10 cellular contexts compared by ENCODE assay signal in genomic region chr16:85781685-85782370, GRCh38. TPM values are rescaled to one million over a fixed set of nuclear protein-coding genes. Genes with fewer than 3 reads are reported as not detected.
DNase-seq lines count a peak whose midpoint lies in the region; ATAC-seq and TF ChIP-seq lines count a peak whose summit lies in the region.
"Had no signal": no experiment of that assay in that cellular context is flagged by ENCODE, and none has a peak within 500 bp of the region (broad histone marks: within the 10 kb centered on the region; RNA-seq: fewer than 3 reads in every experiment).

No MANE protein-coding gene starts in this region.

- H3K9me3 ChIP-seq in T-helper 17 cell (ENCODE audit: control insufficient read depth, low read length, poor library complexity, severe bottlenecking): no peaks in the 10 kb centered on the region
- H3K9me3 ChIP-seq in left ventricle myocardium inferior (replicated peaks): no peaks in the 10 kb centered on the region
- H3K9me3 ChIP-seq in esophagus squamous epithelium: no peaks in the 10 kb centered on the region

- H3K4me1 ChIP-seq in left ventricle myocardium inferior (peaks cover 11% of the 10 kb centered on the region), rectal smooth muscle tissue (ENCODE audit: control insufficient read depth, insufficient read depth, low read length) (peaks cover 12% of the 10 kb centered on the region), esophagus squamous epithelium (peaks cover 0 to 33% (median 12%) of the 10 kb centered on the region in 3 donors)

- no peaks in the 10 kb centered on the region for H3K27me3 Mint-ChIP-seq in T-helper 17 cell

- intact Hi-C loops in left ventricle myocardium inferior (cut with micrococcal nuclease): no loop called here
- intact Hi-C loops in esophagus squamous epithelium (cut with DNase I): no loop called here
- intact Hi-C loops in lower leg skin (cut with DNase I; ENCODE audit: low total_unique reads): no loop called here

- no peak overlapping the region for H3K9ac ChIP-seq in rectal smooth muscle tissue (ENCODE audit: low read length)

- no peak overlapping the region for H3K4me3 ChIP-seq in left ventricle myocardium inferior
- H3K4me3 ChIP-seq in rectal smooth muscle tissue (ENCODE audit: low read length): no peak overlapping the region
- H3K4me3 ChIP-seq in esophagus squamous epithelium: no peak overlapping the region
- H3K4me3 ChIP-seq in lower leg skin (ENCODE audit: low read depth, poor library complexity, severe bottlenecking): no peak overlapping the region

- peaks cover 70% of the 10 kb centered on the region for H3K36me3 ChIP-seq in left ventricle myocardium inferior
- H3K36me3 ChIP-seq in rectal smooth muscle tissue (ENCODE audit: control insufficient read depth, insufficient read depth, low read length): peaks cover 29% of the 10 kb centered on the region
- peaks cover 0 to 85% (median 16%) of the 10 kb centered on the region in 3 donors for H3K36me3 ChIP-seq in esophagus squamous epithelium

- peak overlapping the region; percentile 72 for H3K4me3 Mint-ChIP-seq in T-helper 17 cell

- TF ChIP-seq POLR2A in esophagus squamous epithelium (IDR thresholded peaks at IDR 0.05) (no peak), lower leg skin (IDR thresholded peaks at IDR 0.05) (no peak)

- 45 to 83% methylated on average over 12 to 14 of the region's 16 CpGs for WGBS in esophagus squamous epithelium, 2 donors
- 70 to 71% methylated on average over 16 of the region's 16 CpGs for WGBS in lower leg skin, 2 donors

- peak overlapping the region; percentile 84 for H3K27ac Mint-ChIP-seq in T-helper 17 cell

- H3K27ac ChIP-seq in left ventricle myocardium inferior (replicated peaks) (no peak overlapping the region), rectal smooth muscle tissue (ENCODE audit: low read depth, low read length) (peak overlapping the region; percentile 4), esophagus squamous epithelium (no peak overlapping the region)

- H3K27me3 ChIP-seq in left ventricle myocardium inferior (ENCODE audit: low read depth) (no peaks in the 10 kb centered on the region), rectal smooth muscle tissue (ENCODE audit: control insufficient read depth, insufficient read depth, low read length) (no peaks in the 10 kb centered on the region), esophagus squamous epithelium (no peaks in the 10 kb centered on the region)

- ATAC-seq in T-helper 17 cell: no peak

- H3K36me3 Mint-ChIP-seq in T-helper 17 cell (ENCODE audit: low read depth): peaks cover 10% of the 10 kb centered on the region

- TF ChIP-seq CTCF in left ventricle myocardium inferior (IDR thresholded peaks at IDR 0.05; ENCODE audit: borderline replicate concordance) (no peak), esophagus squamous epithelium (IDR thresholded peaks at IDR 0.05) (no peak), lower leg skin (IDR thresholded peaks at IDR 0.05) (no peak)

- peaks cover 16% of the 10 kb centered on the region for H3K4me1 Mint-ChIP-seq in T-helper 17 cell

- DNase-seq in EH (ENCODE audit: low read depth) (peak; percentile 46), T-helper 17 cell (no peak), left ventricle myocardium inferior (peak; percentile 63), esophagus squamous epithelium (lab: John Stamatoyannopoulos, UW) (no peak), lower leg skin (ENCODE audit: low spot score in 2 of 2) (no peak), NCI-H187 (lab: John Stamatoyannopoulos, UW) (no peak), retina (no peak)
- DNase-seq: activated naive CD4-positive, alpha-beta T cell treated with anti-CD3 and anti-CD28 coated beads, Interleukin-2, amount 50 U/mL, for 16 hours; stimulated activated CD8-positive, alpha-beta memory T cell treated with anti-CD3 and anti-CD28 coated beads, Interleukin-4, amount 100 ng/mL, for 48 hours had no signal

RNA-seq across cellular contexts. Expression of gene EMC8, which starts 17.5 kb away (rescaled TPM):
- total RNA-seq in T-helper 17 cell (10 to 100 TPM; 32.5 to 40.1 TPM), left ventricle myocardium inferior (22.5 TPM), esophagus squamous epithelium (10 to 100 TPM; 18.7 to 32.4 (median 23.9) TPM), lower leg skin (10 to 100 TPM; 15.5 to 27.5 (median 18.4) TPM)

RNA-seq across cellular contexts. Expression of gene COX4I1, which starts 17.7 kb away (rescaled TPM):
- total RNA-seq in T-helper 17 cell: 100 to 1,000 TPM; 526 to 533 TPM
- 1,881 TPM for total RNA-seq in left ventricle myocardium inferior
- 100 to 1,000 TPM; 497 to 580 (median 549) TPM for total RNA-seq in esophagus squamous epithelium
- total RNA-seq in lower leg skin: 100 to 1,000 TPM; 411 to 675 (median 548) TPM

RNA-seq across cellular contexts. Expression of gene C16orf74, which starts 30.9 kb away (rescaled TPM):
- total RNA-seq in T-helper 17 cell: 1 to 10 TPM; 4.6 to 7.2 TPM
- total RNA-seq in left ventricle myocardium inferior: 2.3 TPM
- 10 to 100 TPM in 1 of 4 donors, 1 to 10 TPM in 3; 3.8 to 24.8 (median 6.4) TPM for total RNA-seq in esophagus squamous epithelium
- 10 to 100 TPM in 1 of 4 donors, 1 to 10 TPM in 3; 5.4 to 13.0 (median 7.9) TPM for total RNA-seq in lower leg skin

Comparison
In these comparisons a context has a peak if more than half of its experiments do, and no peak if none do; other contexts are left out.
1. DNase-seq: peak in EH (single experiment) and left ventricle myocardium inferior (single experiment); none in T-helper 17 cell (0 of 3), esophagus squamous epithelium (single experiment), lower leg skin (0 of 2), NCI-H187 (0 of 2) and retina (single experiment).